Comparison of ENCODE assay signal across 10 cellular contexts in the genomic region with DNA sequence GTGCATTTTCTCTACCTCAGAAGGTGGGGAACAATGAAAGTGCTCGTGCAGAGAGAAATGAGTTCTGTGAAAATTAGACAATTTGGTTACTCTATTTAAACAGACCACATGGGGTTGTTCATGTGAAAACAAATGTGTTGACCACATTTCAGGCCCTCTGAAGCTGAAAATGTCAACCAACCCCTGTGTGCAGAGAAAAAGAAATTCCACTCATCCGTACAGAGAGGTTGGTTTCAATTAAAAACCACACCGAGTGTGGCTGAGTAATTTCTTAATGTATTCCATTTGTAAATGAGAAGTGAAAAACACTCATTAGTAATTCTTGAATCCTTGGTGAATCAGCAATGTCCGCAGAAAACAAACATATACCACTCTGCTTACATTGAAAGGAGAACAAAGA. TPM values are rescaled to one million over a fixed set of nuclear protein-coding genes. Genes with fewer than 3 reads are reported as not detected.
A peak's percentile ranks its signal among the peaks of the same experiment; 100 is the strongest.
DNase-seq lines count a peak whose midpoint lies in the region; ATAC-seq, FAIRE-seq and TF ChIP-seq lines count a peak whose summit lies in the region.
"Had no signal": no experiment of that assay in that cellular context is flagged by ENCODE, and none has a peak within 500 bp of the region (broad histone marks: within the 10 kb centered on the region; RNA-seq: fewer than 3 reads in every experiment).

No MANE protein-coding gene starts in this region.

- H3K36me3 Mint-ChIP-seq in activated CD4-positive, alpha-beta memory T cell treated with anti-CD3 and anti-CD28 coated beads for 36 hours: no peaks in the 10 kb centered on the region
- H3K36me3 Mint-ChIP-seq: activated naive CD4-positive, alpha-beta T cell treated with anti-CD3 and anti-CD28 coated beads, Interleukin-2, amount 50 U/mL, for 72 hours had no signal

- peak; percentile 86 for ATAC-seq in GM18498 (IDR thresholded peaks at IDR 0.05; ENCODE audit: unreplicated experiment)
- peak; percentile 83 for ATAC-seq in GM21381 (IDR thresholded peaks at IDR 0.05; ENCODE audit: unreplicated experiment)
- ATAC-seq in HG03342 (IDR thresholded peaks at IDR 0.05; ENCODE audit: unreplicated experiment): peak; percentile 77
- ATAC-seq in GM12878: peak; percentile 97

- H3K4me3 Mint-ChIP-seq in activated CD4-positive, alpha-beta memory T cell treated with anti-CD3 and anti-CD28 coated beads for 36 hours: no peak overlapping the region

- H3K36me3 ChIP-seq in GM12878 (ENCODE audit: control insufficient read depth in 2 of 2, insufficient read depth in 2 of 2, low read length in 1 of 2): no peaks in the 10 kb centered on the region
- H3K36me3 ChIP-seq in adrenal gland (replicated peaks in 1 of 2): no peaks in the 10 kb centered on the region

- no peak overlapping the region for H3K9ac ChIP-seq in GM12878 (ENCODE audit: control insufficient read depth, insufficient read depth, low read length)

- RAD21 ChIA-PET in GM12878 (lab: Charles Lee; ENCODE audit: unreplicated experiment): no interaction called here

- SMC1A ChIA-PET in GM12878 (lab: Charles Lee; ENCODE audit: uncharacterized antibody, unreplicated experiment): no interaction called here

- H3K27ac Mint-ChIP-seq in activated CD4-positive, alpha-beta memory T cell treated with anti-CD3 and anti-CD28 coated beads for 36 hours: no peak overlapping the region
- H3K27ac Mint-ChIP-seq: activated naive CD4-positive, alpha-beta T cell treated with anti-CD3 and anti-CD28 coated beads, Interleukin-2, amount 50 U/mL, for 72 hours had no signal

- H3K27me3 ChIP-seq in GM12878 (replicated peaks in 1 of 2; ENCODE audit: control insufficient read depth in 2 of 2, insufficient read depth in 2 of 2, low read length in 1 of 2): peaks cover 0 to 5% of the 10 kb centered on the region in 2 experiments; a peak in 3 of 4 replicates
- no peaks in the 10 kb centered on the region for H3K27me3 ChIP-seq in adrenal gland

- no peak overlapping the region for H3K27ac ChIP-seq in GM12878 (ENCODE audit: control insufficient read depth, insufficient read depth)
- no peak overlapping the region for H3K27ac ChIP-seq in adrenal gland

- H3K4me1 ChIP-seq in GM12878 (ENCODE audit: control insufficient read depth, insufficient read depth, low read length): peaks cover 27% of the 10 kb centered on the region
- H3K4me1 ChIP-seq in adrenal gland (replicated peaks in 1 of 2): no peaks in the 10 kb centered on the region

- H3K27me3 Mint-ChIP-seq in activated CD4-positive, alpha-beta memory T cell treated with anti-CD3 and anti-CD28 coated beads for 36 hours: peaks cover 25% of the 10 kb centered on the region

- DNase-seq in GM12878 (ENCODE audit: low read depth, low spot score) (peak; percentile 95), GDM1 (lab: John Stamatoyannopoulos, UW) (no peak), adrenal gland (no peak)
- no peak for DNase-seq in stimulated activated naive CD4-positive, alpha-beta T cell treated with Interleukin-2 at 50 U/mL for 16 hours (lab: John Stamatoyannopoulos, UW)
- DNase-seq in activated CD4-positive, alpha-beta memory T cell treated with anti-CD3 and anti-CD28 coated beads for 36 hours: no peak

- H3K79me2 ChIP-seq in GM12878 (ENCODE audit: control insufficient read depth, insufficient read depth, low read length): no peaks in the 10 kb centered on the region

- BruUV-seq in GM12878 (replicated peaks; lab: Mats Ljungman, UMichigan): no TSS peak

- no peak overlapping the region; the same call in 1 of the 2 replicates for H3K4me2 ChIP-seq in GM12878 (ENCODE audit: control insufficient read depth, insufficient read depth)

- peaks cover 2% of the 10 kb centered on the region; the same call in 1 of the 2 replicates for H4K20me1 ChIP-seq in GM12878 (ENCODE audit: control insufficient read depth, insufficient read depth)

- no peaks in the 10 kb centered on the region for H3K9me3 Mint-ChIP-seq in activated CD4-positive, alpha-beta memory T cell treated with anti-CD3 and anti-CD28 coated beads for 36 hours
- H3K9me3 Mint-ChIP-seq: activated naive CD4-positive, alpha-beta T cell treated with anti-CD3 and anti-CD28 coated beads, Interleukin-2, amount 50 U/mL, for 72 hours had no signal

- H3K4me1 Mint-ChIP-seq in activated CD4-positive, alpha-beta memory T cell treated with anti-CD3 and anti-CD28 coated beads for 36 hours (ENCODE audit: low read depth): peaks cover 2% of the 10 kb centered on the region

- POLR2A ChIA-PET in GM12878 (lab: Charles Lee): no interaction called here
- POLR2A ChIA-PET in activated CD4-positive, alpha-beta memory T cell treated with anti-CD3 and anti-CD28 coated beads for 36 hours (lab: Charles Lee): no interaction called here

- TF ChIP-seq RAD21 in GM12878 (IDR thresholded peaks at IDR 0.05; ENCODE audit: insufficient read depth, low read depth, low read length): no peak

- no peak overlapping the region for H3K4me3 ChIP-seq in GM12878
- no peak overlapping the region for H3K4me3 ChIP-seq in adrenal gland

- CTCF ChIA-PET in GM12878 (lab: Yijun Ruan, JAX): no interaction called here
- CTCF ChIA-PET in activated CD4-positive, alpha-beta memory T cell treated with anti-CD3 and anti-CD28 coated beads for 36 hours (lab: Charles Lee): no interaction called here

- no peak for TF ChIP-seq CTCF in GM12878 (IDR thresholded peaks at IDR 0.05 in 2 of 3, conservative IDR thresholded peaks at IDR 0.05 in 1 of 3; ENCODE audit: control insufficient read depth in 2 of 3, extremely low read depth in 1 of 3, insufficient read depth in 1 of 3, low read depth in 3 of 3, low read length in 3 of 3)
- no peak for TF ChIP-seq CTCF in adrenal gland (IDR thresholded peaks at IDR 0.05)

- H2AFZ ChIP-seq in GM12878 (ENCODE audit: control insufficient read depth, low read depth, low read length): no peak overlapping the region

- H3K9me3 ChIP-seq in GM12878 (replicated peaks; ENCODE audit: control insufficient read depth, insufficient read depth, low read length): no peaks in the 10 kb centered on the region; the same call in 2 of the 3 replicates
- no peaks in the 10 kb centered on the region for H3K9me3 ChIP-seq in adrenal gland (replicated peaks in 1 of 3)

- FAIRE-seq in GM12878 (lab: Jason Lieb, UNC): peak; percentile 100
- FAIRE-seq: urothelium cell line had no signal

- TF ChIP-seq POLR2A in GM12878 (IDR thresholded peaks at IDR 0.05; ENCODE audit: low read depth, low read length) (no peak), adrenal gland (IDR thresholded peaks at IDR 0.05) (no peak)

- TF ChIP-seq EP300 in GM12878 (IDR thresholded peaks at IDR 0.05; ENCODE audit: borderline replicate concordance in 1 of 2, control insufficient read depth in 1 of 2, low read depth in 2 of 2, low read length in 2 of 2): peak; percentile 37 to 44; a peak in 2 of 4 replicates

- intact Hi-C loops in GM12878 (cut with micrococcal nuclease; ENCODE audit: unreplicated experiment) (loop anchor here (5.0 kb wide), 2 partner anchors 205 to 575 kb away; no protein-coding TSS in a partner anchor), adrenal gland (cut with DNase I) (no loop called here)
- intact Hi-C loops in activated CD4-positive, alpha-beta memory T cell treated with anti-CD3 and anti-CD28 coated beads for 36 hours (cut with micrococcal nuclease): loop anchor here (2.0 kb wide), 1 partner anchor 60 kb away; no protein-coding TSS in a partner anchor

- WGBS in GM12878 (ENCODE audit: insufficient coverage, insufficient replicate concordance, low lambda C conversion rate, missing lambda C conversion rate): 0% methylated on average over 4 of the region's 4 CpGs
- WGBS in adrenal gland, 4 donors: 74 to 86% (median 78%) methylated on average over 4 of the region's 4 CpGs

- in situ Hi-C loops in GM12878 (cut with MboI): loop anchor here (10.0 kb wide), 1 partner anchor 578 kb away; no protein-coding TSS in a partner anchor

TF ChIP-seq in GM12878, 131 proteins besides CTCF, POLR2A, EP300 and RAD21 (continues in another document):
- peak; percentile 100 for TF ChIP-seq MTA3 (IDR thresholded peaks at IDR 0.05; ENCODE audit: borderline replicate concordance, low read length)
- TF ChIP-seq MEF2B (IDR thresholded peaks at IDR 0.05; ENCODE audit: partially characterized antibody, poor library complexity, severe bottlenecking): peak; percentile 91
- TF ChIP-seq IKZF1 (conservative IDR thresholded peaks at IDR 0.05): peak; percentile 51; the same call in 1 of the 2 replicates
- TF ChIP-seq, protein P1, sequence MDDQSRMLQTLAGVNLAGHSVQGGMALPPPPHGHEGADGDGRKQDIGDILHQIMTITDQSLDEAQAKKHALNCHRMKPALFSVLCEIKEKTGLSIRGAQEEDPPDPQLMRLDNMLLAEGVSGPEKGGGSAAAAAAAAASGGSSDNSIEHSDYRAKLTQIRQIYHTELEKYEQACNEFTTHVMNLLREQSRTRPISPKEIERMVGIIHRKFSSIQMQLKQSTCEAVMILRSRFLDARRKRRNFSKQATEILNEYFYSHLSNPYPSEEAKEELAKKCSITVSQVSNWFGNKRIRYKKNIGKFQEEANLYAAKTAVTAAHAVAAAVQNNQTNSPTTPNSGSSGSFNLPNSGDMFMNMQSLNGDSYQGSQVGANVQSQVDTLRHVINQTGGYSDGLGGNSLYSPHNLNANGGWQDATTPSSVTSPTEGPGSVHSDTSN (IDR thresholded peaks at IDR 0.05; ENCODE audit: insufficient replicate concordance, low read depth, low read length): no peak
- peak; percentile 99 for TF ChIP-seq ZNF217 (IDR thresholded peaks at IDR 0.05)

RNA-seq across cellular contexts. Expression of gene SLC7A14, which starts 46.9 kb away (rescaled TPM):
- not detected in 2 replicates for total RNA-seq in GM12878 (2013; cell fraction: nucleolus; rRNA removed)
- total RNA-seq in GM12878 (2014; rRNA removed): not detected in 2 replicates
- total RNA-seq in GM12878 (2014; rRNA removed; fragmentation: Illumina TruSeq; extraction: Trizol): not detected in 2 replicates
- not detected in 2 replicates for total RNA-seq in GM12878 (2021)
- not detected for polyA plus RNA-seq in GM12878 (2011; ENCODE audit: low read depth)
- not detected in 2 replicates for polyA plus RNA-seq in GM12878 (2011; rRNA removed)
- not detected in 2 replicates for polyA plus RNA-seq in GM12878 (2011; cell fraction: cytosol; rRNA removed)
- polyA plus RNA-seq in GM12878 (2011; cell fraction: nucleus; rRNA removed): not detected in 2 replicates
- polyA plus RNA-seq in GM12878 (2012): not detected in 2 replicates
- polyA plus RNA-seq in GM12878 (2014; fragmentation: Illumina TruSeq; extraction: Trizol): not detected in 2 replicates
- not detected for polyA plus RNA-seq in GM12878 (2014; fragmentation: Nextera tagmentation; extraction: Ambion mirVana)
- not detected in 2 replicates for polyA plus RNA-seq in GM12878 (2014; rRNA removed)
- not detected for polyA plus RNA-seq in GM12878 (2016; fragmentation: Nextera tagmentation; extraction: Ambion mirVana)
- not detected in 2 replicates for polyA minus RNA-seq in GM12878 (2011; rRNA and poly(A)+ RNA removed)
- polyA minus RNA-seq in GM12878 (2011; cell fraction: cytosol; rRNA and poly(A)+ RNA removed): not detected in 2 replicates
- polyA minus RNA-seq in GM12878 (2011; cell fraction: nucleus; rRNA and poly(A)+ RNA removed): not detected in 2 replicates
- not detected for total RNA-seq in activated CD4-positive, alpha-beta memory T cell treated with anti-CD3 and anti-CD28 coated beads for 36 hours
- total RNA-seq in adrenal gland: 1 to 10 TPM in 3 of 8 donors, under 1 TPM in 4, not detected in 1; 0.03 to 3.8 (median 0.11) TPM
- polyA plus RNA-seq in adrenal gland: 1 to 10 TPM in 1 of 3 donors, under 1 TPM in 2; 0.24 to 1.6 (median 0.48) TPM
- total RNA-seq: activated naive CD4-positive, alpha-beta T cell treated with anti-CD3 and anti-CD28 coated beads, Interleukin-2, amount 50 U/mL, for 72 hours had no signal

Comparison
In these comparisons a context has a peak if more than half of its experiments do, and no peak if none do; other contexts are left out.
1. intact Hi-C loops: an anchor here in GM12878 (5.0 kb wide) and activated CD4-positive, alpha-beta memory T cell treated with anti-CD3 and anti-CD28 coated beads for 36 hours (2.0 kb wide); none called in adrenal gland.